1 cellular context compared by ENCODE assay signal in the genomic region with DNA sequence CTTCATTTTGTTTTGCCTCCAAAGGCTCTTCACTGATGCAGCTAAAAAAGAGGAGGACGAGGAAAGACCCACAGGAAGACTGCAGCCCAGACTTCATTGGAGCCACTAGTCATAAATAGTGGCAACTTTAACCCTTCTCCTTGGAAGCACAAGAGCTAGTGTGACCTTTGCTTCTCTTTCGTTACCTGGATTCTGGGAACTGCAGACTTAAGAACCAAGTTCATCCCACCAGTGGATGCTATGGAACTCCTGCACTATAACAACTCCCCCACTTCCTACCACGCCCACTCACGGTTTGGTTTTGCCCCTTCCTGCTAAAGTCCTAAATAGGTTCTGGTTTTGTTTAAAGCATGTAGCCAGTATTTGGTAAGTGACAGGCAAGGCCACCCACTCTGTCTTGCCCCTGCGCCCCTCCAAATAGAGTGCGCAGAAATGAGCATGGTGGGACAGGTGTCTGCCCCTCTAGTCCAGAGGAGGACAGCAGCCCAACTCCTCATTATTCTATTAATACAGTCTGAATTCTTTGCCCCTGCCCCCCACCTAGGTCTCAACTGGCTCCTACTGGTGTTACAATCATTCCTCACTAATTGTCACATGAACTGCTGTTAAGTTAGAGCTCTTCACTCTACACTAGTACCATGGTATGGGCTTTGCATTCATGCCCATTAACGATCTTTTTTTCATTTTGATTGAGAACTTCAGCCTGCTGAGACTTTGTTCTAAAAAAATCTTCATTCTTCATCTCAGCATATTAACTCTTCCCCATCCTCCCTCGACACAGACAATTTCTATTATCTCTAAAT.
TF ChIP-seq lines count a peak whose summit lies in the region.

No MANE protein-coding gene starts in this region.

TF ChIP-seq in IMR-90, 13 proteins besides CTCF, POLR2A, EP300 and RAD21:
- TF ChIP-seq RFX5 (IDR thresholded peaks at IDR 0.05; ENCODE audit: low read depth, low read length): no peak
- TF ChIP-seq, protein P1, sequence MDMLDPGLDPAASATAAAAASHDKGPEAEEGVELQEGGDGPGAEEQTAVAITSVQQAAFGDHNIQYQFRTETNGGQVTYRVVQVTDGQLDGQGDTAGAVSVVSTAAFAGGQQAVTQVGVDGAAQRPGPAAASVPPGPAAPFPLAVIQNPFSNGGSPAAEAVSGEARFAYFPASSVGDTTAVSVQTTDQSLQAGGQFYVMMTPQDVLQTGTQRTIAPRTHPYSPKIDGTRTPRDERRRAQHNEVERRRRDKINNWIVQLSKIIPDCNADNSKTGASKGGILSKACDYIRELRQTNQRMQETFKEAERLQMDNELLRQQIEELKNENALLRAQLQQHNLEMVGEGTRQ (IDR thresholded peaks at IDR 0.05; ENCODE audit: low read depth, low read length): no peak
